Comparison of ENCODE assay signal across 12 cellular contexts in genomic region chr1:15685820-15686219, GRCh38. TPM values are rescaled to one million over a fixed set of nuclear protein-coding genes. Genes with fewer than 3 reads are reported as not detected.
DNase-seq lines count a peak whose midpoint lies in the region; ATAC-seq and TF ChIP-seq lines count a peak whose summit lies in the region.
"Had no signal": no experiment of that assay in that cellular context is flagged by ENCODE, and none has a peak within 500 bp of the region (broad histone marks: within the 10 kb centered on the region; RNA-seq: fewer than 3 reads in every experiment).

No MANE protein-coding gene starts in this region.

- H3K56ac ChIP-seq in mesendoderm (ENCODE audit: low read length), result peak overlapping the region; percentile 1

- DNase-seq in heart right ventricle, result no peak
- DNase-seq in left ventricle myocardium superior, result no peak
- no peak for DNase-seq in mesendoderm
- no peak for DNase-seq in upper lobe of right lung
- no peak for DNase-seq in NCI-H748 treated with DMSO at 0.1 percent for 48 hours (lab: John Stamatoyannopoulos, UW)
- no peak for DNase-seq in DMS53 treated with DMSO at 0.1 percent for 48 hours (lab: John Stamatoyannopoulos, UW; ENCODE audit: unreplicated experiment)
- DNase-seq in activated gamma-delta T cell (lab: John Stamatoyannopoulos, UW), result no peak
- DNase-seq: activated CD8-positive, alpha-beta memory T cell treated with anti-CD3 and anti-CD28 coated beads, Interleukin-2, amount 50 U/mL, for 48 hours; NCI-H2227 treated with DMSO at 0.1 percent for 48 hours had no signal

- no peak overlapping the region for H3K18ac ChIP-seq in mesendoderm (ENCODE audit: low read length)

- no peak overlapping the region for H4K5ac ChIP-seq in mesendoderm (ENCODE audit: low read length)

- H3K36me3 Mint-ChIP-seq in brain, result peaks cover 41% of the 10 kb centered on the region

- H3K36me3 ChIP-seq in heart right ventricle (peaks cover 0 to 17% (median 0%) of the 10 kb centered on the region in 9 donors), mesendoderm (ENCODE audit: control insufficient read depth, insufficient read depth, low read length) (no peaks in the 10 kb centered on the region), upper lobe of right lung (no peaks in the 10 kb centered on the region)

- H3K27me3 ChIP-seq in heart right ventricle (no peaks in the 10 kb centered on the region), mesendoderm (ENCODE audit: insufficient read depth, low read length, poor library complexity) (no peaks in the 10 kb centered on the region), upper lobe of right lung (no peaks in the 10 kb centered on the region)

- H4K8ac ChIP-seq in mesendoderm (ENCODE audit: low read depth, low read length), result no peak overlapping the region

- peaks cover 0 to 11% (median 4%) of the 10 kb centered on the region in 5 experiments for H3K9me3 Mint-ChIP-seq in brain

- no peak overlapping the region for H2AK5ac ChIP-seq in mesendoderm (ENCODE audit: low read length)

- H2BK120ac ChIP-seq in mesendoderm (ENCODE audit: low read depth, low read length), result no peak overlapping the region

- H3K27me3 Mint-ChIP-seq in brain, result peaks cover 5% of the 10 kb centered on the region

- H3K4me2 ChIP-seq in mesendoderm (ENCODE audit: low read length), result no peak overlapping the region

- H3K79me1 ChIP-seq in mesendoderm (ENCODE audit: low read length), result peaks cover 19% of the 10 kb centered on the region

- H3K4me1 Mint-ChIP-seq in brain, result peaks cover 28% of the 10 kb centered on the region

- no peak for TF ChIP-seq CTCF in heart right ventricle (IDR thresholded peaks at IDR 0.05)
- no peak for TF ChIP-seq CTCF in brain (conservative IDR thresholded peaks at IDR 0.05)
- no peak for TF ChIP-seq CTCF in upper lobe of right lung (IDR thresholded peaks at IDR 0.05)

- H3K79me2 ChIP-seq in mesendoderm (ENCODE audit: control insufficient read depth, insufficient read depth, low read length), result peaks cover 34% of the 10 kb centered on the region

- intact Hi-C loops in heart right ventricle (cut with DNase I), result loop anchor here in 1 of 10 donors (10.0 kb wide), 1 partner anchor 49 kb away; the partner anchor contains the start of gene SLC25A34
- intact Hi-C loops in left ventricle myocardium superior (cut with micrococcal nuclease), result no loop called here
- intact Hi-C loops in upper lobe of right lung (cut with DNase I), result no loop called here

- peak overlapping the region in 9 of 10 donors; percentile 66 to 98 (median 94) for H3K4me3 ChIP-seq in heart right ventricle
- H3K4me3 ChIP-seq in mesendoderm (ENCODE audit: low read length), result no peak overlapping the region
- peak overlapping the region; percentile 90 for H3K4me3 ChIP-seq in upper lobe of right lung

- H3K23ac ChIP-seq in mesendoderm (ENCODE audit: low read length), result no peak overlapping the region

- no peak overlapping the region for H2BK5ac ChIP-seq in mesendoderm (ENCODE audit: low read length)

- H3K4me3 Mint-ChIP-seq in brain, result peak overlapping the region; percentile 91 to 96 (median 92)

- H3K9ac ChIP-seq in mesendoderm (ENCODE audit: low read length), result no peak overlapping the region

- H3K27ac ChIP-seq in heart right ventricle (peak overlapping the region in 7 of 10 donors; percentile 91 to 97 (median 95)), mesendoderm (ENCODE audit: low read depth, low read length) (no peak overlapping the region), upper lobe of right lung (no peak overlapping the region)

- no peak for ATAC-seq in heart right ventricle
- no peak for ATAC-seq in left ventricle myocardium superior
- no peak for ATAC-seq in upper lobe of right lung

- no peak overlapping the region for H2BK15ac ChIP-seq in mesendoderm (replicated peaks; ENCODE audit: low read depth)

- no peaks in the 10 kb centered on the region for H3K9me3 ChIP-seq in heart right ventricle
- no peaks in the 10 kb centered on the region for H3K9me3 ChIP-seq in upper lobe of right lung

- H3K27ac Mint-ChIP-seq in brain, result peak overlapping the region in 4 of 5 experiments; percentile 55 to 97 (median 90)

- H3K4me1 ChIP-seq in heart right ventricle, result peaks cover 3 to 64% (median 44%) of the 10 kb centered on the region in 9 donors
- no peaks in the 10 kb centered on the region for H3K4me1 ChIP-seq in mesendoderm (ENCODE audit: control insufficient read depth, low read depth, low read length)
- H3K4me1 ChIP-seq in upper lobe of right lung, result peaks cover 20% of the 10 kb centered on the region

- H3K4ac ChIP-seq in mesendoderm (ENCODE audit: low read depth, low read length), result no peak overlapping the region

- 45 to 56% methylated on average over 4 of the region's 4 CpGs for WGBS in heart right ventricle, 2 donors
- no CpG with 5 or more reads among the region's 4 CpGs for WGBS in mesendoderm (ENCODE audit: extremely low coverage, insufficient coverage, low lambda C conversion rate)

RNA-seq across cellular contexts. Expression of gene PLEKHM2, which starts 1.7 kb away (rescaled TPM):
- total RNA-seq in heart right ventricle (100 to 1,000 TPM in 1 of 10 donors, 10 to 100 TPM in 9; 69.0 to 106 (median 81.0) TPM), left ventricle myocardium superior (95.2 TPM), upper lobe of right lung (90.9 TPM)
- polyA plus RNA-seq in heart right ventricle (10 to 100 TPM; 63.7 to 72.9 TPM), brain (ENCODE audit: insufficient read depth, low read depth, low replicate concordance) (91.6 TPM)
- 39.7 TPM for polyA plus RNA-seq in mesendoderm (2013, experiment 1 of 2)
- polyA plus RNA-seq in mesendoderm (2013, experiment 2 of 2), result 38.3 TPM

RNA-seq across cellular contexts. Expression of gene SLC25A34, which starts 50.2 kb away (rescaled TPM):
- 10 to 100 TPM in 6 of 10 donors, 1 to 10 TPM in 4; 6.0 to 44.9 (median 13.6) TPM for total RNA-seq in heart right ventricle
- polyA plus RNA-seq in heart right ventricle, result 10 to 100 TPM in 1 of 2 donors, 1 to 10 TPM in 1; 1.1 to 36.1 TPM
- 52.8 TPM for total RNA-seq in left ventricle myocardium superior
- polyA plus RNA-seq in brain (ENCODE audit: insufficient read depth, low read depth, low replicate concordance), result 3.9 TPM
- polyA plus RNA-seq in mesendoderm (2013, experiment 1 of 2), result 0.76 TPM
- polyA plus RNA-seq in mesendoderm (2013, experiment 2 of 2), result 0.31 TPM
- total RNA-seq in upper lobe of right lung, result 3.0 TPM

RNA-seq across cellular contexts. Expression of gene TMEM82, which starts 56.5 kb away (rescaled TPM):
- total RNA-seq in heart right ventricle (not detected), left ventricle myocardium superior (not detected), upper lobe of right lung (not detected)
- polyA plus RNA-seq in heart right ventricle (not detected), brain (ENCODE audit: insufficient read depth, low read depth, low replicate concordance) (not detected)
- 0.20 TPM for polyA plus RNA-seq in mesendoderm (2013, experiment 1 of 2)
- polyA plus RNA-seq in mesendoderm (2013, experiment 2 of 2), result 0.14 TPM
- total RNA-seq: lung microvascular endothelial cell had no signal
- polyA plus RNA-seq: thymus had no signal

Comparison
In these comparisons a context has a peak if more than half of its experiments do, and no peak if none do; other contexts are left out.
1. H3K27ac ChIP-seq: peak in heart right ventricle (7 of 10); none in mesendoderm (single experiment) and upper lobe of right lung (single experiment).